In the genomic region with DNA sequence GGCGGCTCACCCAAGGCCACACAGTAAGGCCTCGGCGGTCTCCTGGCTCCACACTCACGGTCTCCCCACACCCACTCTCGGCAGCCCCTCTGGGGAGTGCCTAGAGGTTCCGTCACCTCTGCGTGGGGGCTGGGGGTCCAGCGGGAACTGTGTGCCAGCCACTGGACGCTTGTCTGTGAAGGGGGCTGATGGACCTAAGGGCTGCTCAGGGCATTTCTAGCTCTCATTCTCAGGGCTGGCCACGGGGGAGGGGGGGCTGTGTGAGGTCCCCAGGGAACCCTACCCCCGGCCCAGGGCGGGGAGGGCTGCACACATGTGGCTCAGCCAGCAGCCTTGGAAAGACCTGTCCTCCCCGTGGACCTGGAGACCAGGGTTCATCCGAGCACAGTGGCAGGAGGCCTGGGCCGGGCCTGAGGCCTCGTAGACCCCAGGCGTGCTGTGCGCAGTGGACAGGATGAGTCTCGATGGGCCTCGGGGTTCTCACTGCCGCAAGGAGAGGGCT, we compare ENCODE assay signal across 22 cellular contexts. TPM values are rescaled to one million over a fixed set of nuclear protein-coding genes. Genes with fewer than 3 reads are reported as not detected.
DNase-seq lines count a peak whose midpoint lies in the region; ATAC-seq and TF ChIP-seq lines count a peak whose summit lies in the region.
"Had no signal": no experiment of that assay in that cellular context is flagged by ENCODE, and none has a peak within 500 bp of the region (broad histone marks: within the 10 kb centered on the region; RNA-seq: fewer than 3 reads in every experiment).

No MANE protein-coding gene starts in this region.

- H2AFZ ChIP-seq in SK-N-SH (ENCODE audit: low read depth) = no peak overlapping the region
- H2AFZ ChIP-seq: PC-9 had no signal

- peaks cover under 1 to 8% (median 3%) of the 10 kb centered on the region in 3 donors for H3K27me3 Mint-ChIP-seq in CD14-positive monocyte (ENCODE audit: low read depth in 3 of 3)
- peaks cover 3% of the 10 kb centered on the region for H3K27me3 Mint-ChIP-seq in activated T-helper 2 cell treated with anti-CD3 and anti-CD28 coated beads, Interferon-gamma antibody, Interleukin-2, Interleukin-4, amounts not matched to agents 10 μg/mL and 5 μg/mL and 100 μg/mL, durations not matched to agents 14 hours and 24 hours and 36 hours (ENCODE audit: low read depth)

- H3K27me3 ChIP-seq in WERI-Rb-1 (ENCODE audit: insufficient read depth, low read depth, severe bottlenecking) (no peaks in the 10 kb centered on the region), spleen (replicated peaks in 1 of 7) (no peaks in the 10 kb centered on the region), SK-N-SH (ENCODE audit: insufficient read depth) (peaks cover 4% of the 10 kb centered on the region; the same call in 1 of the 2 replicates)

- TF ChIP-seq RAD21 in SK-N-SH (IDR thresholded peaks at IDR 0.05; ENCODE audit: low read length) = no peak

- no peaks in the 10 kb centered on the region for H3K9me2 ChIP-seq in SK-N-SH

- no peaks in the 10 kb centered on the region for H3F3A ChIP-seq in SK-N-SH (replicated peaks; ENCODE audit: insufficient read depth)

- H3K27ac Mint-ChIP-seq in CD14-positive monocyte = no peak overlapping the region
- H3K27ac Mint-ChIP-seq in activated T-helper 2 cell treated with anti-CD3 and anti-CD28 coated beads, Interferon-gamma antibody, Interleukin-2, Interleukin-4, amounts not matched to agents 10 μg/mL and 5 μg/mL and 100 μg/mL, durations not matched to agents 14 hours and 24 hours and 36 hours = no peak overlapping the region

- no peaks in the 10 kb centered on the region for H3K4me1 Mint-ChIP-seq in CD14-positive monocyte
- peaks cover 5% of the 10 kb centered on the region for H3K4me1 Mint-ChIP-seq in activated T-helper 2 cell treated with anti-CD3 and anti-CD28 coated beads, Interferon-gamma antibody, Interleukin-2, Interleukin-4, amounts not matched to agents 10 μg/mL and 5 μg/mL and 100 μg/mL, durations not matched to agents 14 hours and 24 hours and 36 hours (ENCODE audit: low read depth)

- H3K9ac ChIP-seq in SK-N-SH = no peak overlapping the region

- H3K36me3 ChIP-seq in WERI-Rb-1 (no peaks in the 10 kb centered on the region), spleen (no peaks in the 10 kb centered on the region), SK-N-SH (replicated peaks in 1 of 2; ENCODE audit: control insufficient read depth in 1 of 2, insufficient read depth in 2 of 2, low read length in 1 of 2) (no peaks in the 10 kb centered on the region)

- no peak for ATAC-seq in GM18505 (IDR thresholded peaks at IDR 0.05; ENCODE audit: unreplicated experiment)
- ATAC-seq: K562 had no signal

- no peaks in the 10 kb centered on the region for H3K36me3 Mint-ChIP-seq in CD14-positive monocyte
- no peaks in the 10 kb centered on the region for H3K36me3 Mint-ChIP-seq in activated T-helper 2 cell treated with anti-CD3 and anti-CD28 coated beads, Interferon-gamma antibody, Interleukin-2, Interleukin-4, amounts not matched to agents 10 μg/mL and 5 μg/mL and 100 μg/mL, durations not matched to agents 14 hours and 24 hours and 36 hours (ENCODE audit: low read depth)
- H3K36me3 Mint-ChIP-seq: CD8-positive, alpha-beta memory T cell had no signal

- peak; percentile 30 for DNase-seq in CD14-positive monocyte (ENCODE audit: low spot score)
- no peak for DNase-seq in WERI-Rb-1
- peak; percentile 86 for DNase-seq in mesenteric fat pad (ENCODE audit: low spot score)
- DNase-seq in spleen = peak; percentile 54
- DNase-seq in SK-N-SH = no peak
- no peak for DNase-seq in SK-N-DZ (ENCODE audit: low spot score)
- no peak for DNase-seq in activated T-helper 2 cell treated with anti-CD3 and anti-CD28 coated beads, Interferon-gamma antibody, Interleukin-2, Interleukin-4, amounts not matched to agents 10 μg/mL and 5 μg/mL and 100 μg/mL, durations not matched to agents 14 hours and 24 hours and 36 hours (ENCODE audit: low spot score)
- DNase-seq: AML-193; Calu3; CD8-positive, alpha-beta memory T cell; GF-D8; MV-4-11; NCI-H1105 treated with DMSO at 0.1 percent for 48 hours; NCI-H146; NCI-H2029; NCI-H446 treated with DMSO at 0.1 percent for 48 hours; NCI-H526; PC-9; RPMI8226; SHP77 had no signal

- H3K27ac ChIP-seq in WERI-Rb-1 (peak overlapping the region; percentile 76), spleen (no peak overlapping the region), SK-N-SH (ENCODE audit: low read depth in 2 of 2, low read length in 1 of 2) (no peak overlapping the region)
- H3K27ac ChIP-seq: PC-9 had no signal

- POLR2A ChIA-PET in SK-N-SH (lab: Yijun Ruan, JAX) = no interaction called here

- H3K79me2 ChIP-seq in SK-N-SH (ENCODE audit: insufficient read depth) = no peaks in the 10 kb centered on the region

- no peaks in the 10 kb centered on the region for H4K20me1 ChIP-seq in SK-N-SH (ENCODE audit: insufficient read depth)

- TF ChIP-seq CTCF in CD14-positive monocyte (IDR thresholded peaks at IDR 0.05) (no peak), WERI-Rb-1 (IDR thresholded peaks at IDR 0.05; ENCODE audit: low read depth, low read length) (no peak), spleen (IDR thresholded peaks at IDR 0.05 in 8 of 11, conservative IDR thresholded peaks at IDR 0.05 in 3 of 11) (no peak), SK-N-SH (IDR thresholded peaks at IDR 0.05) (no peak)

- CTCF ChIA-PET in SK-N-SH (lab: Yijun Ruan, JAX) = no interaction called here

- WGBS in spleen, 5 donors = 87 to 95% (median 93%) methylated on average over 15 to 21 of the region's 21 CpGs
- WGBS in SK-N-SH (ENCODE audit: low lambda C conversion rate) = 78% methylated on average over 20 of the region's 21 CpGs

- H3K4me1 ChIP-seq in spleen (peaks cover 0 to 5% (median 0%) of the 10 kb centered on the region in 6 donors), SK-N-SH (ENCODE audit: control insufficient read depth in 1 of 2, insufficient read depth in 2 of 2, low read depth in 1 of 2, low read length in 1 of 2) (no peaks in the 10 kb centered on the region)

- TF ChIP-seq POLR2A in spleen (IDR thresholded peaks at IDR 0.05) (no peak), GM18505 (IDR thresholded peaks at IDR 0.05; ENCODE audit: borderline replicate concordance, extremely low read depth, insufficient read depth, insufficient read length) (no peak)

- H3K9me3 Mint-ChIP-seq in CD14-positive monocyte = no peaks in the 10 kb centered on the region
- no peaks in the 10 kb centered on the region for H3K9me3 Mint-ChIP-seq in activated T-helper 2 cell treated with anti-CD3 and anti-CD28 coated beads, Interferon-gamma antibody, Interleukin-2, Interleukin-4, amounts not matched to agents 10 μg/mL and 5 μg/mL and 100 μg/mL, durations not matched to agents 14 hours and 24 hours and 36 hours
- H3K9me3 Mint-ChIP-seq: CD8-positive, alpha-beta memory T cell had no signal

- no peak overlapping the region for H3K4me3 Mint-ChIP-seq in CD14-positive monocyte
- no peak overlapping the region for H3K4me3 Mint-ChIP-seq in activated T-helper 2 cell treated with anti-CD3 and anti-CD28 coated beads, Interferon-gamma antibody, Interleukin-2, Interleukin-4, amounts not matched to agents 10 μg/mL and 5 μg/mL and 100 μg/mL, durations not matched to agents 14 hours and 24 hours and 36 hours (ENCODE audit: low read depth)
- H3K4me3 Mint-ChIP-seq: CD8-positive, alpha-beta memory T cell had no signal

- TF ChIP-seq EP300 in SK-N-SH (IDR thresholded peaks at IDR 0.05; ENCODE audit: borderline replicate concordance in 1 of 2, low read depth in 1 of 2, low read length in 1 of 2) = no peak

- intact Hi-C loops in CD14-positive monocyte (cut with micrococcal nuclease) (no loop called here), spleen (cut with DNase I; ENCODE audit: low total_unique reads) (no loop called here)
- intact Hi-C loops in activated T-helper 2 cell treated with anti-CD3 and anti-CD28 coated beads, Interferon-gamma antibody, Interleukin-2, Interleukin-4, amounts not matched to agents 10 μg/mL and 5 μg/mL and 100 μg/mL, durations not matched to agents 14 hours and 24 hours and 36 hours (cut with micrococcal nuclease) = no loop called here

- no peaks in the 10 kb centered on the region for H3K9me3 ChIP-seq in WERI-Rb-1 (ENCODE audit: severe bottlenecking)
- H3K9me3 ChIP-seq in spleen = no peaks in the 10 kb centered on the region
- no peaks in the 10 kb centered on the region for H3K9me3 ChIP-seq in SK-N-SH

- H3K4me3 ChIP-seq in WERI-Rb-1 (ENCODE audit: low read depth, low read length) (no peak overlapping the region), spleen (no peak overlapping the region), SK-N-SH (ENCODE audit: low read depth in 2 of 2, low read length in 1 of 2) (no peak overlapping the region)
- H3K4me3 ChIP-seq: K562, PC-9 had no signal

- no peak overlapping the region for H3K4me2 ChIP-seq in SK-N-SH
- H3K4me2 ChIP-seq: PC-9 had no signal

TF ChIP-seq in SK-N-SH, 30 proteins besides CTCF, POLR2A, EP300 and RAD21 (continues in another document):
- TF ChIP-seq NRF1 (IDR thresholded peaks at IDR 0.05; ENCODE audit: low read depth, low read length) (no peak), TCF12 (IDR thresholded peaks at IDR 0.05) (no peak), FOSL2 (IDR thresholded peaks at IDR 0.05; ENCODE audit: borderline replicate concordance, low read depth) (no peak), MXI1 (IDR thresholded peaks at IDR 0.05; ENCODE audit: low read depth, low read length) (no peak), FOXM1 (IDR thresholded peaks at IDR 0.05; ENCODE audit: low read depth) (no peak), RXRA (IDR thresholded peaks at IDR 0.05; ENCODE audit: borderline replicate concordance, low read depth) (no peak), SMC3 (IDR thresholded peaks at IDR 0.05; ENCODE audit: low read depth, low read length) (no peak)
- TF ChIP-seq, protein P1, sequence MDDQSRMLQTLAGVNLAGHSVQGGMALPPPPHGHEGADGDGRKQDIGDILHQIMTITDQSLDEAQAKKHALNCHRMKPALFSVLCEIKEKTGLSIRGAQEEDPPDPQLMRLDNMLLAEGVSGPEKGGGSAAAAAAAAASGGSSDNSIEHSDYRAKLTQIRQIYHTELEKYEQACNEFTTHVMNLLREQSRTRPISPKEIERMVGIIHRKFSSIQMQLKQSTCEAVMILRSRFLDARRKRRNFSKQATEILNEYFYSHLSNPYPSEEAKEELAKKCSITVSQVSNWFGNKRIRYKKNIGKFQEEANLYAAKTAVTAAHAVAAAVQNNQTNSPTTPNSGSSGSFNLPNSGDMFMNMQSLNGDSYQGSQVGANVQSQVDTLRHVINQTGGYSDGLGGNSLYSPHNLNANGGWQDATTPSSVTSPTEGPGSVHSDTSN (IDR thresholded peaks at IDR 0.05) = no peak

RNA-seq across cellular contexts. Expression of a gene that starts 27.1 kb away (rescaled TPM):
- polyA plus RNA-seq in CD14-positive monocyte (10 to 100 TPM; 22.7 to 23.6 TPM), spleen (10 to 100 TPM; 38.0 to 78.1 (median 65.3) TPM), SK-N-SH (2012; rRNA removed) (253 and 273 TPM in 2 replicates)
- total RNA-seq in mesenteric fat pad (32.8 TPM), spleen (10 to 100 TPM; 28.9 to 84.3 (median 62.8) TPM)
- polyA plus RNA-seq in SK-N-SH (2012; cell fraction: cytosol; rRNA removed) = 286 and 365 TPM in 2 replicates
- 192 and 200 TPM in 2 replicates for polyA plus RNA-seq in SK-N-SH (2012; cell fraction: nucleus; rRNA removed)
- polyA plus RNA-seq in SK-N-DZ (2014; cell fraction: cytosol; rRNA removed) = 478 and 500 TPM in 2 replicates
- 342 and 350 TPM in 2 replicates for polyA plus RNA-seq in SK-N-DZ (2014; cell fraction: nucleus; rRNA removed)
- 161 and 164 TPM in 2 replicates for total RNA-seq in activated T-helper 2 cell treated with anti-CD3 and anti-CD28 coated beads, Interferon-gamma antibody, Interleukin-2, Interleukin-4, amounts not matched to agents 10 μg/mL and 5 μg/mL and 100 μg/mL, durations not matched to agents 14 hours and 24 hours and 36 hours

Comparison
In these comparisons a context has a peak if more than half of its experiments do, and no peak if none do; other contexts are left out.
1. DNase-seq: peak in CD14-positive monocyte (single experiment), mesenteric fat pad (single experiment) and spleen (single experiment); none in WERI-Rb-1 (single experiment), SK-N-SH (single experiment), SK-N-DZ (single experiment) and activated T-helper 2 cell treated with anti-CD3 and anti-CD28 coated beads, Interferon-gamma antibody, Interleukin-2, Interleukin-4, amounts not matched to agents 10 μg/mL and 5 μg/mL and 100 μg/mL, durations not matched to agents 14 hours and 24 hours and 36 hours (single experiment).